Comparison of ENCODE assay signal across 10 cellular contexts in the genomic region with DNA sequence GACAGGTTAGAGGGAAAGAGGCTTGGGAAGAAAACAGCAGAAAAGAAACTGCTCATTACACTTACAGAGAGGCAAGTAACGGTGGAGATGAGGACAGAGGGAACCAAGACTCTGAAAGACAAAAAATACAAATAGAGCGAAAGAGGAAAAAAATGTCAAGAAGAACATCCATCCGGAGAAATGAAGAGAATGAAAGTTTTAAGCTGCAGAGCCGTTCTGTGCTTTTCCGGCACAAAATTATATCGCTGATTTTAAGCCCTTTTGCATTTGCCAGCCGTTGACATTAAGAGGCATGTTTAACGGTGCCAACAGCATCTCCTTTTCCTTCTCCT. TPM values are rescaled to one million over a fixed set of nuclear protein-coding genes. Genes with fewer than 3 reads are reported as not detected.
DNase-seq lines count a peak whose midpoint lies in the region; ATAC-seq and TF ChIP-seq lines count a peak whose summit lies in the region.
"Had no signal": no experiment of that assay in that cellular context is flagged by ENCODE, and none has a peak within 500 bp of the region (broad histone marks: within the 10 kb centered on the region; RNA-seq: fewer than 3 reads in every experiment).

No MANE protein-coding gene starts in this region.

- peaks cover 14% of the 10 kb centered on the region for H3K4me1 Mint-ChIP-seq in activated CD8-positive, alpha-beta memory T cell treated with anti-CD3 and anti-CD28 coated beads, Interleukin-2, amount 10 ng/mL, durations not matched to agents 7 days and 5 days

- H3K27ac Mint-ChIP-seq in activated CD8-positive, alpha-beta memory T cell treated with anti-CD3 and anti-CD28 coated beads, Interleukin-2, amount 10 ng/mL, durations not matched to agents 7 days and 5 days = peak overlapping the region; percentile 14

- TF ChIP-seq CTCF in astrocyte of the cerebellum (IDR thresholded peaks at IDR 0.05; ENCODE audit: low read depth, low read length, missing control alignments) = no peak
- no peak for TF ChIP-seq CTCF in lower lobe of right lung (IDR thresholded peaks at IDR 0.05)
- no peak for TF ChIP-seq CTCF in testis (IDR thresholded peaks at IDR 0.05)
- TF ChIP-seq CTCF in body of pancreas (IDR thresholded peaks at IDR 0.05) = no peak

- H3K9me3 ChIP-seq in lower lobe of right lung (no peaks in the 10 kb centered on the region), testis (no peaks in the 10 kb centered on the region), body of pancreas (no peaks in the 10 kb centered on the region)

- no peaks in the 10 kb centered on the region for H3K9me3 Mint-ChIP-seq in activated CD8-positive, alpha-beta memory T cell treated with anti-CD3 and anti-CD28 coated beads, Interleukin-2, amount 10 ng/mL, durations not matched to agents 7 days and 5 days (ENCODE audit: low read depth)

- H3K4me1 ChIP-seq in lower lobe of right lung = peaks cover 69% of the 10 kb centered on the region
- peaks cover 6% of the 10 kb centered on the region for H3K4me1 ChIP-seq in testis
- H3K4me1 ChIP-seq in body of pancreas = peaks cover 66% of the 10 kb centered on the region

- H3K4me3 Mint-ChIP-seq in activated CD8-positive, alpha-beta memory T cell treated with anti-CD3 and anti-CD28 coated beads, Interleukin-2, amount 10 ng/mL, durations not matched to agents 7 days and 5 days = peak overlapping the region; percentile 51

- TF ChIP-seq POLR2A in testis (IDR thresholded peaks at IDR 0.05) (no peak), body of pancreas (IDR thresholded peaks at IDR 0.05) (no peak)

- H3K27ac ChIP-seq in lower lobe of right lung (no peak overlapping the region), testis (no peak overlapping the region), body of pancreas (no peak overlapping the region)
- H3K27ac ChIP-seq: C4-2B had no signal

- no peaks in the 10 kb centered on the region for H3K36me3 ChIP-seq in lower lobe of right lung
- H3K36me3 ChIP-seq in testis (ENCODE audit: low read depth, missing control alignments) = no peaks in the 10 kb centered on the region
- no peaks in the 10 kb centered on the region for H3K36me3 ChIP-seq in body of pancreas (replicated peaks in 1 of 2; ENCODE audit: insufficient read depth in 1 of 2, low read depth in 2 of 2)

- intact Hi-C loops in lower lobe of right lung (cut with DNase I) = no loop called here
- intact Hi-C loops in testis (cut with DNase I; ENCODE audit: low total_unique reads) = no loop called here
- intact Hi-C loops in body of pancreas (cut with DNase I) = no loop called here

- WGBS in testis, 2 donors = 2% methylated on average over 8 of the region's 8 CpGs
- WGBS in body of pancreas, 2 donors = 2 to 7% methylated on average over 8 of the region's 8 CpGs

- in situ Hi-C loops in astrocyte of the cerebellum (cut with HindIII; ENCODE audit: low sequenced_read_pairs) = no loop called here

- H3K27me3 ChIP-seq in lower lobe of right lung (ENCODE audit: low read depth) (peaks cover 72% of the 10 kb centered on the region), testis (no peaks in the 10 kb centered on the region), body of pancreas (peaks cover 4 to 35% of the 10 kb centered on the region in 2 donors)

- CTCF ChIA-PET in activated CD8-positive, alpha-beta memory T cell treated with anti-CD3 and anti-CD28 coated beads, Interleukin-2, amount 10 ng/mL, durations not matched to agents 7 days and 5 days (lab: Charles Lee) = no interaction called here

- H3K4me3 ChIP-seq in astrocyte of the cerebellum (ENCODE audit: low read depth, low read length) = peak overlapping the region; percentile 59
- H3K4me3 ChIP-seq in lower lobe of right lung = peak overlapping the region; percentile 45
- H3K4me3 ChIP-seq in testis = peak overlapping the region; percentile 31 to 49
- H3K4me3 ChIP-seq in body of pancreas = no peak overlapping the region

- H3K36me3 Mint-ChIP-seq in activated CD8-positive, alpha-beta memory T cell treated with anti-CD3 and anti-CD28 coated beads, Interleukin-2, amount 10 ng/mL, durations not matched to agents 7 days and 5 days = peaks cover 3% of the 10 kb centered on the region

- ATAC-seq in activated CD8-positive, alpha-beta memory T cell treated with anti-CD3 and anti-CD28 coated beads, Interleukin-2, amount 10 ng/mL, durations not matched to agents 7 days and 5 days = no peak
- ATAC-seq in lower lobe of right lung (no peak), body of pancreas (no peak), GM21723 (IDR thresholded peaks at IDR 0.05; ENCODE audit: unreplicated experiment) (no peak)

- DNase-seq in activated CD8-positive, alpha-beta memory T cell treated with anti-CD3 and anti-CD28 coated beads, Interleukin-2, amount 10 ng/mL, durations not matched to agents 7 days and 5 days = no peak
- no peak for DNase-seq in activated CD8-positive, alpha-beta memory T cell treated with anti-CD3 and anti-CD28 coated beads, Interleukin-2, amount 50 U/mL, for 4 hours
- no peak for DNase-seq in astrocyte of the cerebellum (ENCODE audit: low read depth)
- no peak for DNase-seq in lower lobe of right lung
- no peak for DNase-seq in testis
- DNase-seq in body of pancreas = no peak
- no peak for DNase-seq in central memory CD4-positive, alpha-beta T cell

- H3K27me3 Mint-ChIP-seq in activated CD8-positive, alpha-beta memory T cell treated with anti-CD3 and anti-CD28 coated beads, Interleukin-2, amount 10 ng/mL, durations not matched to agents 7 days and 5 days = peaks cover 74% of the 10 kb centered on the region

RNA-seq across cellular contexts. Expression of a gene that starts 0.2 kb away (rescaled TPM):
- not detected for total RNA-seq in activated CD8-positive, alpha-beta memory T cell treated with anti-CD3 and anti-CD28 coated beads, Interleukin-2, amount 10 ng/mL, durations not matched to agents 7 days and 5 days
- 0.71 TPM for total RNA-seq in lower lobe of right lung
- total RNA-seq in testis = 1 to 10 TPM; 3.3 to 7.2 TPM
- 5.2 TPM for polyA plus RNA-seq in testis (ENCODE audit: insufficient read depth, low read depth, low replicate concordance)
- total RNA-seq in body of pancreas = under 1 TPM; 0.26 to 0.33 TPM
- total RNA-seq: T-helper 1 cell treated with Interleukin-12 subunit alpha and Interleukin-12 subunit beta and Interleukin-4 antibody, amounts not matched to agents 30 ng/mL and 1 ng/mL, for 36 hours had no signal

Comparison
In these comparisons a context has a peak if more than half of its experiments do, and no peak if none do; other contexts are left out.
1. H3K4me3 ChIP-seq: peak in astrocyte of the cerebellum (single experiment), lower lobe of right lung (single experiment) and testis (2 of 2); none in body of pancreas (0 of 2).